In genomic region chr17:17919169-17920107, GRCh38 we compare ENCODE assay signal across 8 cellular contexts. TPM values are rescaled to one million over a fixed set of nuclear protein-coding genes. Genes with fewer than 3 reads are reported as not detected.
DNase-seq lines count a peak whose midpoint lies in the region; ATAC-seq lines count a peak whose summit lies in the region.

No MANE protein-coding gene starts in this region.

- H4K91ac ChIP-seq in mesenchymal stem cell (ENCODE audit: low read length) = peak overlapping the region; percentile 83

- H4K8ac ChIP-seq in mesenchymal stem cell (ENCODE audit: low read length) = peak overlapping the region; percentile 72

- H3K4me1 Mint-ChIP-seq in activated CD8-positive, alpha-beta T cell treated with anti-CD3 and anti-CD28 coated beads, Interleukin-2, amount 10 ng/mL, durations not matched to agents 7 days and 5 days (ENCODE audit: low read depth) = peaks cover 26% of the 10 kb centered on the region
- peaks cover 13 to 17% of the 10 kb centered on the region in 2 donors for H3K4me1 Mint-ChIP-seq in effector memory CD8-positive, alpha-beta T cell (ENCODE audit: low read depth in 2 of 2)

- no peaks in the 10 kb centered on the region for H3K36me3 Mint-ChIP-seq in activated CD8-positive, alpha-beta T cell treated with anti-CD3 and anti-CD28 coated beads, Interleukin-2, amount 10 ng/mL, durations not matched to agents 7 days and 5 days (ENCODE audit: low read depth)
- H3K36me3 Mint-ChIP-seq in effector memory CD8-positive, alpha-beta T cell (ENCODE audit: insufficient read depth) = peaks cover 6% of the 10 kb centered on the region

- H3K27ac ChIP-seq in mesenchymal stem cell (ENCODE audit: low read length, poor library complexity, severe bottlenecking) = no peak overlapping the region

- H3K4me2 ChIP-seq in mesenchymal stem cell (ENCODE audit: low read length, poor library complexity, severe bottlenecking) = no peak overlapping the region

- H3K9me3 Mint-ChIP-seq in activated CD8-positive, alpha-beta T cell treated with anti-CD3 and anti-CD28 coated beads, Interleukin-2, amount 10 ng/mL, durations not matched to agents 7 days and 5 days (ENCODE audit: insufficient read depth) = no peaks in the 10 kb centered on the region
- no peaks in the 10 kb centered on the region for H3K9me3 Mint-ChIP-seq in effector memory CD8-positive, alpha-beta T cell

- no peaks in the 10 kb centered on the region for H3K9me3 ChIP-seq in mesenchymal stem cell (ENCODE audit: control insufficient read depth, low read length)

- peak overlapping the region; percentile 11 to 98 for H2BK12ac ChIP-seq in mesenchymal stem cell (ENCODE audit: low read length in 2 of 2)

- H3K27me3 ChIP-seq in H7 (ENCODE audit: control insufficient read depth, insufficient read depth, low read length) = no peaks in the 10 kb centered on the region
- no peaks in the 10 kb centered on the region for H3K27me3 ChIP-seq in mesenchymal stem cell (ENCODE audit: control insufficient read depth in 1 of 2, insufficient read depth in 1 of 2, low read length in 2 of 2)

- peak overlapping the region; percentile 43 to 75 for H3K4ac ChIP-seq in mesenchymal stem cell (ENCODE audit: low read depth in 1 of 2, low read length in 2 of 2)

- H3K14ac ChIP-seq in mesenchymal stem cell (ENCODE audit: low read length in 2 of 2) = no peak overlapping the region

- H3K9ac ChIP-seq in mesenchymal stem cell (ENCODE audit: low read length) = peak overlapping the region; percentile 44

- CTCF ChIA-PET in activated CD8-positive, alpha-beta T cell treated with anti-CD3 and anti-CD28 coated beads, Interleukin-2, amount 10 ng/mL, durations not matched to agents 7 days and 5 days (lab: Charles Lee) = interaction anchor here (0.6 to 3.1 kb wide), 53 partner anchors 8 to 422 kb away, joined by 3 to 25 read pairs (median 4); partner anchors contain the start of genes DRC3 and TOM1L2

- peaks cover 19% of the 10 kb centered on the region for H3K79me1 ChIP-seq in mesenchymal stem cell (replicated peaks; ENCODE audit: low read length, poor library complexity, severe bottlenecking)

- H2AFZ ChIP-seq in mesenchymal stem cell (ENCODE audit: low read depth, low read length) = no peak overlapping the region

- POLR2A ChIA-PET in activated CD8-positive, alpha-beta T cell treated with anti-CD3 and anti-CD28 coated beads, Interleukin-2, amount 10 ng/mL, durations not matched to agents 7 days and 5 days (lab: Charles Lee) = interaction anchor here (0.6 to 0.8 kb wide), 2 partner anchors 8 to 134 kb away, joined by 3 to 4 read pairs; no protein-coding TSS in a partner anchor

- H3K4me3 ChIP-seq in H7 (ENCODE audit: insufficient read depth, low read depth, low read length) = no peak overlapping the region
- no peak overlapping the region for H3K4me3 ChIP-seq in mesenchymal stem cell (ENCODE audit: insufficient read depth in 1 of 2, low read depth in 1 of 2, low read length in 2 of 2)

- no peak overlapping the region for H3K4me3 Mint-ChIP-seq in activated CD8-positive, alpha-beta T cell treated with anti-CD3 and anti-CD28 coated beads, Interleukin-2, amount 10 ng/mL, durations not matched to agents 7 days and 5 days
- H3K4me3 Mint-ChIP-seq in effector memory CD8-positive, alpha-beta T cell = no peak overlapping the region

- H3K23ac ChIP-seq in mesenchymal stem cell (ENCODE audit: low read length in 2 of 2) = no peak overlapping the region

- peak; percentile 92 for ATAC-seq in activated CD8-positive, alpha-beta T cell treated with anti-CD3 and anti-CD28 coated beads, Interleukin-2, amount 10 ng/mL, durations not matched to agents 7 days and 5 days
- ATAC-seq in effector memory CD8-positive, alpha-beta T cell (replicated peaks) = peak; percentile 84
- ATAC-seq in HG03520 (IDR thresholded peaks at IDR 0.05; ENCODE audit: unreplicated experiment) = no peak

- H2BK120ac ChIP-seq in mesenchymal stem cell (ENCODE audit: low read depth, low read length) = peak overlapping the region; percentile 79

- H3K36me3 ChIP-seq in H7 (replicated peaks; ENCODE audit: control insufficient read depth, insufficient read depth, low read length) (no peaks in the 10 kb centered on the region), mesenchymal stem cell (ENCODE audit: control insufficient read depth in 1 of 2, insufficient read depth in 2 of 2, low read depth in 1 of 2, low read length in 2 of 2) (no peaks in the 10 kb centered on the region)

- H3K18ac ChIP-seq in mesenchymal stem cell (ENCODE audit: low read depth in 1 of 2, low read length in 2 of 2) = peak overlapping the region; percentile 37 to 75

- WGBS in mesenchymal stem cell = 45% methylated on average over 3 of the region's 5 CpGs

- H2AK5ac ChIP-seq in mesenchymal stem cell (ENCODE audit: low read length, severe bottlenecking) = peak overlapping the region; percentile 91

- no peaks in the 10 kb centered on the region for H3K27me3 Mint-ChIP-seq in activated CD8-positive, alpha-beta T cell treated with anti-CD3 and anti-CD28 coated beads, Interleukin-2, amount 10 ng/mL, durations not matched to agents 7 days and 5 days (ENCODE audit: low read depth)
- no peaks in the 10 kb centered on the region for H3K27me3 Mint-ChIP-seq in effector memory CD8-positive, alpha-beta T cell

- H2BK15ac ChIP-seq in mesenchymal stem cell (ENCODE audit: low read depth, poor library complexity, severe bottlenecking) = peak overlapping the region; percentile 90

- H2BK5ac ChIP-seq in mesenchymal stem cell (ENCODE audit: low read depth, low read length, poor library complexity, severe bottlenecking) = no peak overlapping the region

- DNase-seq in AML-193 (lab: John Stamatoyannopoulos, UW) = peak; percentile 8 to 31
- DNase-seq in H7 = peak; percentile 87
- peak; percentile 74 for DNase-seq in NCI-H748 (lab: John Stamatoyannopoulos, UW; ENCODE audit: unreplicated experiment)
- DNase-seq in activated CD8-positive, alpha-beta T cell treated with anti-CD3 and anti-CD28 coated beads, Interleukin-2, amount 10 ng/mL, durations not matched to agents 7 days and 5 days = peak; percentile 79
- DNase-seq in effector memory CD8-positive, alpha-beta T cell = peak; percentile 50 to 56 (median 51)
- peak; percentile 83 for DNase-seq in mesenchymal stem cell
- DNase-seq in stimulated activated CD8-positive, alpha-beta memory T cell treated with anti-CD3 and anti-CD28 coated beads, Interleukin-2, amount 100 ng/mL, for 48 hours (ENCODE audit: low read depth in 2 of 2) = peak; percentile 22 to 43

- H3K4me1 ChIP-seq in mesenchymal stem cell (ENCODE audit: control insufficient read depth, insufficient read depth, low read depth, low read length) = peaks cover 32% of the 10 kb centered on the region

- no peak overlapping the region for H3K27ac Mint-ChIP-seq in activated CD8-positive, alpha-beta T cell treated with anti-CD3 and anti-CD28 coated beads, Interleukin-2, amount 10 ng/mL, durations not matched to agents 7 days and 5 days
- no peak overlapping the region for H3K27ac Mint-ChIP-seq in effector memory CD8-positive, alpha-beta T cell

RNA-seq across cellular contexts. Expression of gene TOM1L2, which starts 52.8 kb away (rescaled TPM):
- 3.1 and 4.6 TPM in 2 replicates for total RNA-seq in H7 (2014; rRNA removed; shearing (Covaris generic))
- total RNA-seq in activated CD8-positive, alpha-beta T cell treated with anti-CD3 and anti-CD28 coated beads, Interleukin-2, amount 10 ng/mL, durations not matched to agents 7 days and 5 days = 10 to 100 TPM; 22.1 to 25.0 TPM
- 40.1 TPM for polyA plus RNA-seq in mesenchymal stem cell (2013, experiment 1 of 2)
- polyA plus RNA-seq in mesenchymal stem cell (2013, experiment 2 of 2) = 35.1 TPM

RNA-seq across cellular contexts. Expression of gene DRC3, which starts 53.2 kb away (rescaled TPM):
- 0.17 and 5.0 TPM in 2 replicates for total RNA-seq in H7 (2014; rRNA removed; shearing (Covaris generic))
- total RNA-seq in activated CD8-positive, alpha-beta T cell treated with anti-CD3 and anti-CD28 coated beads, Interleukin-2, amount 10 ng/mL, durations not matched to agents 7 days and 5 days = under 1 TPM; 0.70 to 0.95 TPM
- 0.23 TPM for polyA plus RNA-seq in mesenchymal stem cell (2013, experiment 1 of 2)
- 0.25 TPM for polyA plus RNA-seq in mesenchymal stem cell (2013, experiment 2 of 2)

Comparison
In these comparisons a context has a peak if more than half of its experiments do, and no peak if none do; other contexts are left out.
1. DNase-seq: peak in every context shown above with its lines; median percentile 87 in H7; 83 in mesenchymal stem cell; 79 in activated CD8-positive, alpha-beta T cell treated with anti-CD3 and anti-CD28 coated beads, Interleukin-2, amount 10 ng/mL, durations not matched to agents 7 days and 5 days; 74 in NCI-H748; 51 in effector memory CD8-positive, alpha-beta T cell; 32 in stimulated activated CD8-positive, alpha-beta memory T cell treated with anti-CD3 and anti-CD28 coated beads, Interleukin-2, amount 100 ng/mL, for 48 hours; 20 in AML-193.